1 cellular context compared by ENCODE assay signal in genomic region chr10:102120987-102121738, GRCh38.
TF ChIP-seq lines count a peak whose summit lies in the region.

No MANE protein-coding gene starts in this region.

TF ChIP-seq in GM12878, 131 proteins besides CTCF, POLR2A, EP300 and RAD21:
- no peak for TF ChIP-seq ZBTB4 (CRISPR knock-in tag; IDR thresholded peaks at IDR 0.05)
- TF ChIP-seq NRF1 (conservative IDR thresholded peaks at IDR 0.05; ENCODE audit: low read depth, low read length), result no peak
- TF ChIP-seq PAX5 (IDR thresholded peaks at IDR 0.05; ENCODE audit: borderline replicate concordance, low read depth, low read length), result peak; percentile 53; the same call in 1 of the 2 replicates
- no peak for TF ChIP-seq POLR2AphosphoS5 (IDR thresholded peaks at IDR 0.05; ENCODE audit: low read length)
- no peak for TF ChIP-seq MTA3 (IDR thresholded peaks at IDR 0.05; ENCODE audit: borderline replicate concordance, low read length)
- no peak for TF ChIP-seq SREBF1 (IDR thresholded peaks at IDR 0.05; ENCODE audit: low read length)
- TF ChIP-seq BRCA1 (IDR thresholded peaks at IDR 0.05; ENCODE audit: low read depth, low read length), result no peak
- no peak for TF ChIP-seq IRF4 (IDR thresholded peaks at IDR 0.05; ENCODE audit: low read depth, low read length)
- TF ChIP-seq SMAD1 (IDR thresholded peaks at IDR 0.05; ENCODE audit: low read depth, partially characterized antibody), result no peak
- TF ChIP-seq E2F4 (IDR thresholded peaks at IDR 0.05; ENCODE audit: low read depth, low read length), result no peak
- no peak for TF ChIP-seq MTA2 (IDR thresholded peaks at IDR 0.05; ENCODE audit: low read depth)
- TF ChIP-seq MLLT1 (IDR thresholded peaks at IDR 0.05), result 0 out of 2 replicates have a peak, but pooled peaks have one; percentile 30
- no peak for TF ChIP-seq PAX8 (IDR thresholded peaks at IDR 0.05)
